Comparison of ENCODE assay signal across 25 cellular contexts in the genomic region with DNA sequence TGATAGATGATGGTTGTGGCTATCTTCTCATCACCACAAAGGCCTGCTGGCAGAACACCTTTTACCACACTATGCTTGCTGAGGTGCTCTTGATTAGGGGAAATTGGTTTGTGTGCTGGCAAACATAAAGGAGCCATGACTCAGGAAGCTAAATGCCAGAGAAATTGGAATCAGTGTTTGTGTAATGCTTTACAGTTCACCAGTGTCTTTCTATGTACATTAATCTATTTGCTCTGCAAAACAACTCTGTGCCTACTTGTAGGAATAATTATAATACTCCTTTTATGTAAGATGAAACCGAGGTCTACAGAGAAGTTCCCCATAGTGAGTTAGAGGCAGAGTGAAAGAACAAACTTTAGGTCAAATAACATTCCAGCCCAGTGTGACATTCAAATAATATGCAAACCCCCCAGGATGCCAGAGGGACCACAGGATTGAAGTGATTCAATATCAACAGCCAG.
A peak's percentile ranks its signal among the peaks of the same experiment; 100 is the strongest.
DNase-seq lines count a peak whose midpoint lies in the region; ATAC-seq and TF ChIP-seq lines count a peak whose summit lies in the region.
"Had no signal": no experiment of that assay in that cellular context is flagged by ENCODE, and none has a peak within 500 bp of the region (broad histone marks: within the 10 kb centered on the region; RNA-seq: fewer than 3 reads in every experiment).

No MANE protein-coding gene starts in this region.

- no peak overlapping the region for H3K4me3 ChIP-seq in fibroblast of lung (replicated peaks in 1 of 4; ENCODE audit: control extremely low read depth in 1 of 4, insufficient read depth in 1 of 4, low read depth in 3 of 4, low read length in 4 of 4)
- H3K4me3 ChIP-seq: dorsolateral prefrontal cortex, gastrocnemius medialis, spleen, thyroid gland had no signal

- no peaks in the 10 kb centered on the region for H3K27me3 ChIP-seq in fibroblast of lung (ENCODE audit: control insufficient read depth, insufficient read depth, low read length)
- H3K27me3 ChIP-seq: dorsolateral prefrontal cortex, gastrocnemius medialis, neutrophil, spleen, thyroid gland had no signal

- H3K4me2 ChIP-seq in fibroblast of lung (ENCODE audit: extremely low read depth, insufficient read depth, low read length): no peak overlapping the region

- no peaks in the 10 kb centered on the region for H3K79me2 ChIP-seq in fibroblast of lung (ENCODE audit: control insufficient read depth, insufficient read depth, low read length)

- DNase-seq in GM03348 (ENCODE audit: low spot score) (peak; percentile 22), RPMI7951 (ENCODE audit: low read depth) (peak; percentile 15), fibroblast of lung (ENCODE audit: low read depth in 2 of 2) (peak; percentile 37 to 83), smooth muscle cell of the brain vasculature (ENCODE audit: low read depth, low spot score) (peak; percentile 85), iPS-NIHi11 (ENCODE audit: low spot score) (no peak), SKM-1 treated with dmso at 0.1 percent for 144 hours (lab: John Stamatoyannopoulos, UW; ENCODE audit: unreplicated experiment) (no peak)
- DNase-seq: activated CD4-positive, alpha-beta T cell treated with anti-CD3 and anti-CD28 coated beads, Interleukin-2, amount 50 U/mL, for 48 hours; activated CD4-positive, CD25-positive, alpha-beta regulatory T cell; activated gamma-delta T cell treated with Interleukin-2 at 50 U/mL for 16 hours; amniotic stem cell; central memory CD4-positive, alpha-beta T cell; dorsolateral prefrontal cortex; gastrocnemius medialis; GDM1; KG1; MV-4-11; NCI-H1694; NCI-H526 treated with DMSO at 0.1 percent for 48 hours; spleen; stimulated activated CD4-positive, alpha-beta T cell treated with anti-CD3 and anti-CD28 coated beads, Interleukin-4, amount 100 ng/mL, for 24 hours; stimulated activated naive CD8-positive, alpha-beta T cell treated with anti-CD3 and anti-CD28 coated beads, Interleukin-15, Interleukin-2, amounts not matched to agents 100 U/mL and 50 U/mL, for 24 hours; thyroid gland had no signal

- H3K9me3 ChIP-seq in fibroblast of lung (ENCODE audit: control insufficient read depth, insufficient read depth, low read depth, low read length): no peaks in the 10 kb centered on the region
- H3K9me3 ChIP-seq: gastrocnemius medialis, neutrophil, spleen, thyroid gland had no signal

- H3K4me1 ChIP-seq in fibroblast of lung (ENCODE audit: control insufficient read depth, extremely low read depth, insufficient read depth, low read length): no peaks in the 10 kb centered on the region
- H3K4me1 ChIP-seq: gastrocnemius medialis, spleen, thyroid gland had no signal

- no peak overlapping the region for H3K27ac ChIP-seq in fibroblast of lung (ENCODE audit: insufficient read depth, low read length)
- H3K27ac ChIP-seq: dorsolateral prefrontal cortex, gastrocnemius medialis, neutrophil, spleen, thyroid gland had no signal

- H4K20me1 ChIP-seq in fibroblast of lung (ENCODE audit: control insufficient read depth, extremely low read depth, insufficient read depth, low read length): no peaks in the 10 kb centered on the region

- H2AFZ ChIP-seq in fibroblast of lung (ENCODE audit: low read length): no peak overlapping the region

- no peak for TF ChIP-seq CTCF in fibroblast of lung (conservative IDR thresholded peaks at IDR 0.05 in 1 of 2, IDR thresholded peaks at IDR 0.05 in 1 of 2; ENCODE audit: low read depth in 1 of 2, low read length in 2 of 2)

- H3K36me3 ChIP-seq in fibroblast of lung (ENCODE audit: control insufficient read depth, insufficient read depth, low read length): no peaks in the 10 kb centered on the region
- H3K36me3 ChIP-seq: gastrocnemius medialis, neutrophil, spleen, thyroid gland had no signal

- ATAC-seq in HG03139 (IDR thresholded peaks at IDR 0.05; ENCODE audit: unreplicated experiment): no peak
- ATAC-seq: gastrocnemius medialis; HCT116; stimulated activated naive CD8-positive, alpha-beta T cell treated with anti-CD3 and anti-CD28 coated beads, Interleukin-15, Interleukin-2, amounts not matched to agents 100 U/mL and 50 U/mL, for 24 hours had no signal

- no peak overlapping the region for H3K9ac ChIP-seq in fibroblast of lung (ENCODE audit: insufficient read depth, low read length)

Comparison
In these comparisons a context has a peak if more than half of its experiments do, and no peak if none do; other contexts are left out.
1. DNase-seq: peak in GM03348 (single experiment), RPMI7951 (single experiment), fibroblast of lung (2 of 2) and smooth muscle cell of the brain vasculature (single experiment); none in iPS-NIHi11 (single experiment) and SKM-1 treated with dmso at 0.1 percent for 144 hours (single experiment).